8 cellular contexts compared by ENCODE assay signal in the genomic region with DNA sequence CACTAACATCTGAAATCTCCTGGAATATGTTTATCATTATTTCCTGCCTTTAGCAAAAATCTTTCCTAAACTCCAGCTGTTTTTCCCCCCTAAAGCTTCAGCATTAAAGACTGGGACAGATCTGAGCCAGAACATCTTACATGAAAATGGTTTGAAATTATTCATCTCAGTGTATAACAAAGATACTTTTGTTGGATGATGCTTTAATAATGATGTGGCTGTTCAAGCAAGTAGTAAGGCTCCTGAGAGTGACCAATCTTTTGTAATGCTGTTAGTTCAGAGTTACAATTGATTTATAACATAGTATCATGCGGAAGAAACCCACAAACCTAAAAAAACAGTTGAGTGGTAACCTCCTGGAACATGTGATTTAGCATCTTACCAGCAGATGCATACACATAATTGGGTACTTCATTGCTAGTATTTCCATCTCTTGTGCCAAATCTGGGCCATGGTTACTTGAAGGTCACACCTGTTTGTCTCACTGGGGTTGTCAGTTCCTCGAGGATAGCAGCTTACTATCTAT. TPM values are rescaled to one million over a fixed set of nuclear protein-coding genes. Genes with fewer than 3 reads are reported as not detected.
DNase-seq lines count a peak whose midpoint lies in the region; ATAC-seq and TF ChIP-seq lines count a peak whose summit lies in the region.

No MANE protein-coding gene starts in this region.

- no peak for TF ChIP-seq CTCF in fibroblast of villous mesenchyme (IDR thresholded peaks at IDR 0.05; ENCODE audit: insufficient read depth, low read depth, low read length)

- no peaks in the 10 kb centered on the region for H3K27me3 Mint-ChIP-seq in activated T-cell treated with anti-CD3 and anti-CD28 coated beads, Interleukin-2, amount 50 U/mL, for 24 hours
- no peaks in the 10 kb centered on the region for H3K27me3 Mint-ChIP-seq in T-helper 1 cell treated with Interleukin-12 subunit alpha and Interleukin-12 subunit beta and Interleukin-4 antibody, amounts not matched to agents 30 μg/mL and 1 μg/mL, for 36 hours (ENCODE audit: low read depth)

- H3K36me3 ChIP-seq in subcutaneous abdominal adipose tissue (ENCODE audit: control insufficient read depth in 5 of 5, insufficient read depth in 5 of 5, low read length in 5 of 5), result peaks cover 0 to 3% (median 0%) of the 10 kb centered on the region in 5 donors

- H3K36me3 Mint-ChIP-seq in activated T-cell treated with anti-CD3 and anti-CD28 coated beads, Interleukin-2, amount 50 U/mL, for 24 hours (ENCODE audit: low read depth), result peaks cover 78% of the 10 kb centered on the region
- no peaks in the 10 kb centered on the region for H3K36me3 Mint-ChIP-seq in T-helper 1 cell treated with Interleukin-12 subunit alpha and Interleukin-12 subunit beta and Interleukin-4 antibody, amounts not matched to agents 30 μg/mL and 1 μg/mL, for 36 hours (ENCODE audit: low read depth)

- ATAC-seq in GM18511 (IDR thresholded peaks at IDR 0.05; ENCODE audit: unreplicated experiment) (no peak), HG03108 (IDR thresholded peaks at IDR 0.05; ENCODE audit: unreplicated experiment) (no peak)

- no peaks in the 10 kb centered on the region for H3K9me3 Mint-ChIP-seq in activated T-cell treated with anti-CD3 and anti-CD28 coated beads, Interleukin-2, amount 50 U/mL, for 24 hours
- no peaks in the 10 kb centered on the region for H3K9me3 Mint-ChIP-seq in T-helper 1 cell treated with Interleukin-12 subunit alpha and Interleukin-12 subunit beta and Interleukin-4 antibody, amounts not matched to agents 30 μg/mL and 1 μg/mL, for 36 hours

- H3K9me3 ChIP-seq in subcutaneous abdominal adipose tissue (ENCODE audit: control insufficient read depth in 5 of 5, low read length in 5 of 5), result no peaks in the 10 kb centered on the region

- no peak overlapping the region for H3K27ac ChIP-seq in subcutaneous abdominal adipose tissue (ENCODE audit: low read depth, low read length)

- H3K27me3 ChIP-seq in subcutaneous abdominal adipose tissue (ENCODE audit: control insufficient read depth in 5 of 5, insufficient read depth in 4 of 5, low read length in 5 of 5), result no peaks in the 10 kb centered on the region

- H3K4me1 Mint-ChIP-seq in activated T-cell treated with anti-CD3 and anti-CD28 coated beads, Interleukin-2, amount 50 U/mL, for 24 hours (ENCODE audit: low read depth), result peaks cover 76% of the 10 kb centered on the region
- peaks cover 49% of the 10 kb centered on the region for H3K4me1 Mint-ChIP-seq in T-helper 1 cell treated with Interleukin-12 subunit alpha and Interleukin-12 subunit beta and Interleukin-4 antibody, amounts not matched to agents 30 μg/mL and 1 μg/mL, for 36 hours (ENCODE audit: low read depth)

- H3K27ac Mint-ChIP-seq in activated T-cell treated with anti-CD3 and anti-CD28 coated beads, Interleukin-2, amount 50 U/mL, for 24 hours, result peak overlapping the region; percentile 97
- H3K27ac Mint-ChIP-seq in T-helper 1 cell treated with Interleukin-12 subunit alpha and Interleukin-12 subunit beta and Interleukin-4 antibody, amounts not matched to agents 30 μg/mL and 1 μg/mL, for 36 hours, result peak overlapping the region; percentile 6

- peak overlapping the region; percentile 99 for H3K4me3 Mint-ChIP-seq in activated T-cell treated with anti-CD3 and anti-CD28 coated beads, Interleukin-2, amount 50 U/mL, for 24 hours
- H3K4me3 Mint-ChIP-seq in T-helper 1 cell treated with Interleukin-12 subunit alpha and Interleukin-12 subunit beta and Interleukin-4 antibody, amounts not matched to agents 30 μg/mL and 1 μg/mL, for 36 hours, result peak overlapping the region; percentile 97

- H3K4me3 ChIP-seq in fibroblast of villous mesenchyme (ENCODE audit: low read depth, low read length) (peak overlapping the region; percentile 95), subcutaneous abdominal adipose tissue (ENCODE audit: low read depth in 1 of 5, low read length in 5 of 5) (peak overlapping the region in 4 of 5 donors; percentile 84 to 96 (median 94))

- peaks cover 5 to 48% (median 37%) of the 10 kb centered on the region in 5 donors for H3K4me1 ChIP-seq in subcutaneous abdominal adipose tissue (ENCODE audit: control insufficient read depth in 5 of 5, insufficient read depth in 5 of 5, low read length in 5 of 5)

- peak overlapping the region in 2 of 5 donors; percentile 76 to 77 for H3K9ac ChIP-seq in subcutaneous abdominal adipose tissue (ENCODE audit: low read length in 5 of 5)

- no peak for DNase-seq in activated T-cell treated with anti-CD3 and anti-CD28 coated beads, Interleukin-2, amount 50 U/mL, for 24 hours
- no peak for DNase-seq in activated T-cell treated with anti-CD3 and anti-CD28 coated beads for 4 hours
- DNase-seq in fibroblast of villous mesenchyme (ENCODE audit: low read depth), result no peak
- no peak for DNase-seq in NCI-H128 (lab: John Stamatoyannopoulos, UW; ENCODE audit: unreplicated experiment)

RNA-seq across cellular contexts. Expression of a gene that starts 1.5 kb away (rescaled TPM):
- total RNA-seq in fibroblast of villous mesenchyme, result 48.0 and 53.5 TPM in 2 replicates

RNA-seq across cellular contexts. Expression of a gene that starts 1.9 kb away (rescaled TPM):
- total RNA-seq in fibroblast of villous mesenchyme, result 23.2 and 28.5 TPM in 2 replicates
